In the genomic region with DNA sequence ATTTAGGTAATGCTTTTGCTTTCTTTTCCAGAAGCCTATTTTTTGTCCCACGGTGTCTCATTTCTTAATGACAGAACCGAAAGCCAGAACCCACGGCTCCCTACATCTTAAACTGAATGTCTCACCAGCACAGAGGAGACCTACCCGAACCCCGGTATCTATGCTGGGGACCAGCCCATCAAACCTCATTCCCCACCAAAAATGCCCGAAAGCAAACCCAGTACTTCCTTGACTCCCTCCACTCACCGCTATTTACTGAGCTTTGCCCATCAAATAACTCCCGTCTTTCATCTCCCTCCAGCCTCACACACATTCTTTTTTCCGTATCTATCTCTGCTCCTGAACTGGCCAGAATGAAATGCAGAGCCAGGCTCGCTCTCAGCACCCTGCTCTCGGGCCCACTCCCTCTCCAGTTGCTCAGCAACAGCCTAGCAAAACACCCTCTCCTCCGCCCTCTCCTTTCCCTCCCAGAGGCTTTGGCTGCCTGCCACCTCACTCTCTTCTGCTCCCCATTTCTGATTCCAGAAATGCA, we compare ENCODE assay signal across 9 cellular contexts. TPM values are rescaled to one million over a fixed set of nuclear protein-coding genes. Genes with fewer than 3 reads are reported as not detected.
A peak's percentile ranks its signal among the peaks of the same experiment; 100 is the strongest.
DNase-seq lines count a peak whose midpoint lies in the region; ATAC-seq, FAIRE-seq and TF ChIP-seq lines count a peak whose summit lies in the region.
"Had no signal": no experiment of that assay in that cellular context is flagged by ENCODE, and none has a peak within 500 bp of the region (broad histone marks: within the 10 kb centered on the region; RNA-seq: fewer than 3 reads in every experiment).

No MANE protein-coding gene starts in this region.

- peak; percentile 50 for DNase-seq in activated naive CD4-positive, alpha-beta T cell treated with anti-CD3 and anti-CD28 coated beads for 36 hours
- no peak for DNase-seq in activated naive CD4-positive, alpha-beta T cell (lab: John Stamatoyannopoulos, UW)
- DNase-seq in NCI-H510A treated with DMSO at 0.1 percent for 48 hours (lab: John Stamatoyannopoulos, UW) (peak; percentile 85), GM12878 (ENCODE audit: low read depth, low spot score) (no peak), hippocampal formation (lab: John Stamatoyannopoulos, UW) (peak; percentile 35 to 73), psoas muscle (peak; percentile 76 to 88)

- peak overlapping the region; percentile 45 for H3K4me3 Mint-ChIP-seq in activated naive CD4-positive, alpha-beta T cell treated with anti-CD3 and anti-CD28 coated beads for 36 hours

- no peak for TF ChIP-seq RAD21 in GM12878 (IDR thresholded peaks at IDR 0.05; ENCODE audit: insufficient read depth, low read depth, low read length)

- H3K36me3 Mint-ChIP-seq in activated naive CD4-positive, alpha-beta T cell treated with anti-CD3 and anti-CD28 coated beads for 36 hours (ENCODE audit: low read depth), result no peaks in the 10 kb centered on the region

- H3K4me3 ChIP-seq in GM12878 (peak overlapping the region; percentile 44; the same call in 1 of the 2 replicates), psoas muscle (peak overlapping the region; percentile 80)

- no peaks in the 10 kb centered on the region for H3K79me2 ChIP-seq in GM12878 (ENCODE audit: control insufficient read depth, insufficient read depth, low read length)

- TF ChIP-seq CTCF in GM12878 (IDR thresholded peaks at IDR 0.05 in 2 of 3, conservative IDR thresholded peaks at IDR 0.05 in 1 of 3; ENCODE audit: control insufficient read depth in 2 of 3, extremely low read depth in 1 of 3, insufficient read depth in 1 of 3, low read depth in 3 of 3, low read length in 3 of 3) (no peak), psoas muscle (IDR thresholded peaks at IDR 0.05) (no peak)

- CTCF ChIA-PET in activated naive CD4-positive, alpha-beta T cell treated with anti-CD3 and anti-CD28 coated beads for 36 hours (lab: Charles Lee), result interaction anchor here (0.6 to 1.0 kb wide), 2 partner anchors 14 to 24 kb away, joined by 3 to 4 read pairs; no protein-coding TSS in a partner anchor
- CTCF ChIA-PET in GM12878 (lab: Yijun Ruan, JAX), result no interaction called here

- 4% methylated on average over 12 of the region's 12 CpGs for WGBS in GM12878 (ENCODE audit: insufficient coverage, insufficient replicate concordance, low lambda C conversion rate, missing lambda C conversion rate)
- WGBS in psoas muscle, 3 donors, result 5 to 8% (median 7%) methylated on average over 12 of the region's 12 CpGs

- no peak overlapping the region for H3K27ac Mint-ChIP-seq in activated naive CD4-positive, alpha-beta T cell treated with anti-CD3 and anti-CD28 coated beads for 36 hours

- ATAC-seq in GM12878 (peak; percentile 43; the same call in 2 of the 3 replicates), psoas muscle (peak; percentile 19 to 28 (median 22)), GM18519 (IDR thresholded peaks at IDR 0.05; ENCODE audit: low FRiP score, unreplicated experiment) (no peak), GM18907 (IDR thresholded peaks at IDR 0.05; ENCODE audit: unreplicated experiment) (no peak)

- no peaks in the 10 kb centered on the region for H3K4me1 ChIP-seq in GM12878 (ENCODE audit: control insufficient read depth, insufficient read depth, low read length)
- peaks cover 58% of the 10 kb centered on the region for H3K4me1 ChIP-seq in psoas muscle

- intact Hi-C loops in activated naive CD4-positive, alpha-beta T cell treated with anti-CD3 and anti-CD28 coated beads for 36 hours (cut with micrococcal nuclease), result loop anchor here (5.0 kb wide), 1 partner anchor 161 kb away; no protein-coding TSS in a partner anchor
- intact Hi-C loops in GM12878 (cut with micrococcal nuclease; ENCODE audit: unreplicated experiment) (loop anchor here (10.0 kb wide), 1 partner anchor 534 kb away; no protein-coding TSS in a partner anchor), psoas muscle (cut with DNase I) (loop anchor here in 1 of 2 donors (10.0 kb wide), 1 partner anchor 554 kb away; no protein-coding TSS in a partner anchor)

- H3K9me3 ChIP-seq in GM12878 (replicated peaks; ENCODE audit: control insufficient read depth, insufficient read depth, low read length) (no peaks in the 10 kb centered on the region), psoas muscle (no peaks in the 10 kb centered on the region)

- no peak for TF ChIP-seq EP300 in GM12878 (IDR thresholded peaks at IDR 0.05; ENCODE audit: borderline replicate concordance in 1 of 2, control insufficient read depth in 1 of 2, low read depth in 2 of 2, low read length in 2 of 2)

- POLR2A ChIA-PET in GM12878 (lab: Charles Lee), result no interaction called here

- peaks cover 29% of the 10 kb centered on the region for H3K4me1 Mint-ChIP-seq in activated naive CD4-positive, alpha-beta T cell treated with anti-CD3 and anti-CD28 coated beads for 36 hours (ENCODE audit: low read depth)

- peaks cover 58% of the 10 kb centered on the region for H3K27me3 Mint-ChIP-seq in activated naive CD4-positive, alpha-beta T cell treated with anti-CD3 and anti-CD28 coated beads for 36 hours (ENCODE audit: low read depth)

- no peak overlapping the region for H2AFZ ChIP-seq in GM12878 (ENCODE audit: control insufficient read depth, low read depth, low read length)

- RAD21 ChIA-PET in GM12878 (lab: Charles Lee; ENCODE audit: unreplicated experiment), result no interaction called here

- H3K9me3 Mint-ChIP-seq in activated naive CD4-positive, alpha-beta T cell treated with anti-CD3 and anti-CD28 coated beads for 36 hours, result no peaks in the 10 kb centered on the region

- in situ Hi-C loops in GM12878 (cut with MboI), result no loop called here

- no peak for FAIRE-seq in GM12878 (lab: Jason Lieb, UNC)
- FAIRE-seq: TTC549 had no signal

- BruUV-seq in GM12878 (replicated peaks; lab: Mats Ljungman, UMichigan), result no TSS peak

- SMC1A ChIA-PET in GM12878 (lab: Charles Lee; ENCODE audit: uncharacterized antibody, unreplicated experiment), result no interaction called here

- H3K27ac ChIP-seq in GM12878 (ENCODE audit: control insufficient read depth, insufficient read depth) (no peak overlapping the region), psoas muscle (peak overlapping the region; percentile 76)

- no peaks in the 10 kb centered on the region for H3K36me3 ChIP-seq in GM12878 (ENCODE audit: control insufficient read depth in 2 of 2, insufficient read depth in 2 of 2, low read length in 1 of 2)
- H3K36me3 ChIP-seq in psoas muscle (ENCODE audit: insufficient read depth in 1 of 2, low read depth in 1 of 2), result peaks cover 0 to 30% of the 10 kb centered on the region in 2 donors

- no peak overlapping the region for H3K9ac ChIP-seq in GM12878 (ENCODE audit: control insufficient read depth, insufficient read depth, low read length)

- H4K20me1 ChIP-seq in GM12878 (ENCODE audit: control insufficient read depth, insufficient read depth), result no peaks in the 10 kb centered on the region

- TF ChIP-seq POLR2A in GM12878 (IDR thresholded peaks at IDR 0.05; ENCODE audit: low read depth, low read length), result no peak

- H3K27me3 ChIP-seq in GM12878 (replicated peaks in 1 of 2; ENCODE audit: control insufficient read depth in 2 of 2, insufficient read depth in 2 of 2, low read length in 1 of 2) (peaks cover 12 to 16% of the 10 kb centered on the region in 2 experiments), psoas muscle (ENCODE audit: insufficient read depth in 3 of 3, low read length in 2 of 3) (no peaks in the 10 kb centered on the region)

- H3K4me2 ChIP-seq in GM12878 (ENCODE audit: control insufficient read depth, insufficient read depth), result peak overlapping the region; percentile 5; the same call in 1 of the 2 replicates

RNA-seq across cellular contexts. Expression of gene IGFBP5, which starts 4.1 kb away (rescaled TPM):
- not detected for total RNA-seq in activated naive CD4-positive, alpha-beta T cell treated with anti-CD3 and anti-CD28 coated beads for 36 hours
- total RNA-seq in GM12878 (2013; cell fraction: nucleolus; rRNA removed), result not detected in 2 replicates
- total RNA-seq in GM12878 (2014; rRNA removed) (not detected in 2 replicates), GM12878 (2014; rRNA removed; fragmentation: Illumina TruSeq; extraction: Trizol) (not detected in 2 replicates), GM12878 (2021) (1.8 and 2.8 TPM in 2 replicates), psoas muscle (100 to 1,000 TPM; 216 to 451 (median 286) TPM)
- polyA plus RNA-seq in GM12878 (2011; ENCODE audit: low read depth), result not detected
- polyA plus RNA-seq in GM12878 (2011; rRNA removed) (not detected in 2 replicates), GM12878 (2014; fragmentation: Illumina TruSeq; extraction: Trizol) (not detected in 2 replicates), GM12878 (2014; fragmentation: Nextera tagmentation; extraction: Ambion mirVana) (not detected), GM12878 (2014; rRNA removed) (not detected in 2 replicates), GM12878 (2016; fragmentation: Nextera tagmentation; extraction: Ambion mirVana) (not detected), psoas muscle (100 to 1,000 TPM in 1 of 3 donors, 10 to 100 TPM in 2; 44.9 to 210 (median 56.1) TPM)
- not detected in 2 replicates for polyA plus RNA-seq in GM12878 (2011; cell fraction: cytosol; rRNA removed)
- not detected in 2 replicates for polyA plus RNA-seq in GM12878 (2011; cell fraction: nucleus; rRNA removed)
- not detected in 2 replicates for polyA plus RNA-seq in GM12878 (2012)
- polyA minus RNA-seq in GM12878 (2011; rRNA and poly(A)+ RNA removed), result not detected in 2 replicates
- not detected in 2 replicates for polyA minus RNA-seq in GM12878 (2011; cell fraction: cytosol; rRNA and poly(A)+ RNA removed)
- under 0.01 TPM in 1 of 2 replicates, not detected in the other for polyA minus RNA-seq in GM12878 (2011; cell fraction: nucleus; rRNA and poly(A)+ RNA removed)

RNA-seq across cellular contexts. Expression of gene IGFBP2, which starts 58.1 kb away (rescaled TPM):
- total RNA-seq in activated naive CD4-positive, alpha-beta T cell treated with anti-CD3 and anti-CD28 coated beads for 36 hours, result 1 to 10 TPM; 2.4 to 2.7 TPM
- 5.3 and 6.7 TPM in 2 replicates for total RNA-seq in GM12878 (2013; cell fraction: nucleolus; rRNA removed)
- total RNA-seq in GM12878 (2014; rRNA removed) (0.11 TPM in 1 of 2 replicates, not detected in the other), GM12878 (2014; rRNA removed; fragmentation: Illumina TruSeq; extraction: Trizol) (not detected in 2 replicates), GM12878 (2021) (0.43 and 0.49 TPM in 2 replicates), psoas muscle (10 to 100 TPM in 3 of 4 donors, 1 to 10 TPM in 1; 9.4 to 25.5 (median 14.7) TPM)
- 0.92 TPM for polyA plus RNA-seq in GM12878 (2011; ENCODE audit: low read depth)
- polyA plus RNA-seq in GM12878 (2011; rRNA removed) (0.62 and 1.5 TPM in 2 replicates), GM12878 (2014; fragmentation: Illumina TruSeq; extraction: Trizol) (not detected in 2 replicates), GM12878 (2014; fragmentation: Nextera tagmentation; extraction: Ambion mirVana) (not detected), GM12878 (2014; rRNA removed) (not detected in 2 replicates), GM12878 (2016; fragmentation: Nextera tagmentation; extraction: Ambion mirVana) (under 1 TPM; 0.28 to 0.38 TPM), psoas muscle (10 to 100 TPM in 2 of 3 donors, 1 to 10 TPM in 1; 8.2 to 33.2 (median 10.0) TPM)
- 1.7 and 1.8 TPM in 2 replicates for polyA plus RNA-seq in GM12878 (2011; cell fraction: cytosol; rRNA removed)
- polyA plus RNA-seq in GM12878 (2011; cell fraction: nucleus; rRNA removed), result 0.85 and 1.5 TPM in 2 replicates
- polyA plus RNA-seq in GM12878 (2012), result 5.5 and 5.7 TPM in 2 replicates
- polyA minus RNA-seq in GM12878 (2011; rRNA and poly(A)+ RNA removed), result 0.67 TPM in 1 of 2 replicates, not detected in the other
- polyA minus RNA-seq in GM12878 (2011; cell fraction: cytosol; rRNA and poly(A)+ RNA removed), result not detected in 2 replicates
- polyA minus RNA-seq in GM12878 (2011; cell fraction: nucleus; rRNA and poly(A)+ RNA removed), result not detected in 2 replicates

Comparison
In these comparisons a context has a peak if more than half of its experiments do, and no peak if none do; other contexts are left out.
1. DNase-seq: peak in activated naive CD4-positive, alpha-beta T cell treated with anti-CD3 and anti-CD28 coated beads for 36 hours (single experiment), NCI-H510A treated with DMSO at 0.1 percent for 48 hours (single experiment), hippocampal formation (2 of 2) and psoas muscle (2 of 2); none in activated naive CD4-positive, alpha-beta T cell (0 of 4) and GM12878 (single experiment).
2. ATAC-seq: peak in GM12878 (single experiment) and psoas muscle (4 of 4); none in GM18519 (single experiment) and GM18907 (single experiment).
3. RNA of gene IGFBP5, which starts 4.1 kb away (total RNA-seq): 216 to 451 TPM in psoas muscle; not detected in activated naive CD4-positive, alpha-beta T cell treated with anti-CD3 and anti-CD28 coated beads for 36 hours and 1.8 to 2.8 TPM in GM12878; every median in the first group is over 10 times any median in the second.